In the genomic region with DNA sequence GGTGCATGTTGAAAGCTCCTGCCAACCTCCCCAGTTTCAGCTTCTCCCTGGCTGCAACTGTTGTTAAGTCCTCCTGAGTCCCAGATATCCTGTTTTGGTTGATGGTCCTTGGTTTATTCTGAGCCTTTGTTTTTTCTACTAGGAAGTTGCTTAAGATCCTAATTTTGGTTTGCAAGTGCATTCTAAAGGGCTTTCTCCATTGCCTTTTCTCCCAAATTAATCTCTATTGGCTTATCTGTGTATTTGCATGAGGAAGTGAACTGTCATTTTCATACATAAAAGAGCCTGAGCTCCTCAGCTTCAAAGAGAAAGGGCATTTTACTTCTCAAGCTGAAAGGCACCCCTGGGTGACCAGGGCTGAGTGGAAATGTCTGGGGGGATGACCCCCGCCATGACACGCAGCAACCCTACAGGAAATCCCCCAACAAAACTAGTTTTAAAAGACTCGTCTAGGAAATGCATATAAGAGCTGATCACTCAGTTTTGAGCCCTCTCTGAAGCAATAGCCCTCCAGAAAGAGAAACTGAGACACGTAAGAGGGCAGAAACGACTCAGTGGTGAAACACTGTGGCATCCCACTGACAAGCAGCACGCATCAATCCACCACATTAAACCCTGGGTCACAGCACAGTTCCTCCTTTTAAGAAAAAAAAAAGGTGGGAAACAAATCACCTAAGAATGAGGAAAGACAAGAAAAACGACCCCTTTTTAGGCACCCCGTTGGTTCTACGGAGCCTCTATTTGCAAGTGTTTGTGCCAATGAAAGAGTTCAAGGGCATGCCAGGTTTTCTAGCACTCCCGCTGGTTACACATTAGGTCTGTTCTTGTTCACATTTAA, we compare ENCODE assay signal across 1 cellular context.
TF ChIP-seq lines count a peak whose summit lies in the region.

No MANE protein-coding gene starts in this region.

TF ChIP-seq in SK-N-SH, 30 proteins besides CTCF, POLR2A, EP300 and RAD21 (continued from another document):
- TF ChIP-seq, protein P1, sequence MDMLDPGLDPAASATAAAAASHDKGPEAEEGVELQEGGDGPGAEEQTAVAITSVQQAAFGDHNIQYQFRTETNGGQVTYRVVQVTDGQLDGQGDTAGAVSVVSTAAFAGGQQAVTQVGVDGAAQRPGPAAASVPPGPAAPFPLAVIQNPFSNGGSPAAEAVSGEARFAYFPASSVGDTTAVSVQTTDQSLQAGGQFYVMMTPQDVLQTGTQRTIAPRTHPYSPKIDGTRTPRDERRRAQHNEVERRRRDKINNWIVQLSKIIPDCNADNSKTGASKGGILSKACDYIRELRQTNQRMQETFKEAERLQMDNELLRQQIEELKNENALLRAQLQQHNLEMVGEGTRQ (IDR thresholded peaks at IDR 0.05; ENCODE audit: borderline replicate concordance, low read depth, low read length), result no peak
- TF ChIP-seq NFIC (IDR thresholded peaks at IDR 0.05; ENCODE audit: borderline replicate concordance), result no peak
- TF ChIP-seq ZBTB33 (IDR thresholded peaks at IDR 0.05; ENCODE audit: borderline replicate concordance, low read depth), result no peak
- TF ChIP-seq, protein P2, sequence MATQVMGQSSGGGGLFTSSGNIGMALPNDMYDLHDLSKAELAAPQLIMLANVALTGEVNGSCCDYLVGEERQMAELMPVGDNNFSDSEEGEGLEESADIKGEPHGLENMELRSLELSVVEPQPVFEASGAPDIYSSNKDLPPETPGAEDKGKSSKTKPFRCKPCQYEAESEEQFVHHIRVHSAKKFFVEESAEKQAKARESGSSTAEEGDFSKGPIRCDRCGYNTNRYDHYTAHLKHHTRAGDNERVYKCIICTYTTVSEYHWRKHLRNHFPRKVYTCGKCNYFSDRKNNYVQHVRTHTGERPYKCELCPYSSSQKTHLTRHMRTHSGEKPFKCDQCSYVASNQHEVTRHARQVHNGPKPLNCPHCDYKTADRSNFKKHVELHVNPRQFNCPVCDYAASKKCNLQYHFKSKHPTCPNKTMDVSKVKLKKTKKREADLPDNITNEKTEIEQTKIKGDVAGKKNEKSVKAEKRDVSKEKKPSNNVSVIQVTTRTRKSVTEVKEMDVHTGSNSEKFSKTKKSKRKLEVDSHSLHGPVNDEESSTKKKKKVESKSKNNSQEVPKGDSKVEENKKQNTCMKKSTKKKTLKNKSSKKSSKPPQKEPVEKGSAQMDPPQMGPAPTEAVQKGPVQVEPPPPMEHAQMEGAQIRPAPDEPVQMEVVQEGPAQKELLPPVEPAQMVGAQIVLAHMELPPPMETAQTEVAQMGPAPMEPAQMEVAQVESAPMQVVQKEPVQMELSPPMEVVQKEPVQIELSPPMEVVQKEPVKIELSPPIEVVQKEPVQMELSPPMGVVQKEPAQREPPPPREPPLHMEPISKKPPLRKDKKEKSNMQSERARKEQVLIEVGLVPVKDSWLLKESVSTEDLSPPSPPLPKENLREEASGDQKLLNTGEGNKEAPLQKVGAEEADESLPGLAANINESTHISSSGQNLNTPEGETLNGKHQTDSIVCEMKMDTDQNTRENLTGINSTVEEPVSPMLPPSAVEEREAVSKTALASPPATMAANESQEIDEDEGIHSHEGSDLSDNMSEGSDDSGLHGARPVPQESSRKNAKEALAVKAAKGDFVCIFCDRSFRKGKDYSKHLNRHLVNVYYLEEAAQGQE (IDR thresholded peaks at IDR 0.05; ENCODE audit: low read depth, low read length), result no peak
- TF ChIP-seq JUND (IDR thresholded peaks at IDR 0.05), result no peak
- TF ChIP-seq YY1 (IDR thresholded peaks at IDR 0.05; ENCODE audit: low read depth), result no peak
- TF ChIP-seq FOXM1 (IDR thresholded peaks at IDR 0.05; ENCODE audit: low read depth), result no peak
- no peak for TF ChIP-seq SIN3A (IDR thresholded peaks at IDR 0.05; ENCODE audit: borderline replicate concordance, low read depth, low read length)
- no peak for TF ChIP-seq IRF3 (IDR thresholded peaks at IDR 0.05; ENCODE audit: low read depth, low read length)
- no peak for TF ChIP-seq RCOR1 (IDR thresholded peaks at IDR 0.05; ENCODE audit: low read length)
- TF ChIP-seq PBX3 (IDR thresholded peaks at IDR 0.05), result no peak
